14 cellular contexts compared by ENCODE assay signal in the genomic region with DNA sequence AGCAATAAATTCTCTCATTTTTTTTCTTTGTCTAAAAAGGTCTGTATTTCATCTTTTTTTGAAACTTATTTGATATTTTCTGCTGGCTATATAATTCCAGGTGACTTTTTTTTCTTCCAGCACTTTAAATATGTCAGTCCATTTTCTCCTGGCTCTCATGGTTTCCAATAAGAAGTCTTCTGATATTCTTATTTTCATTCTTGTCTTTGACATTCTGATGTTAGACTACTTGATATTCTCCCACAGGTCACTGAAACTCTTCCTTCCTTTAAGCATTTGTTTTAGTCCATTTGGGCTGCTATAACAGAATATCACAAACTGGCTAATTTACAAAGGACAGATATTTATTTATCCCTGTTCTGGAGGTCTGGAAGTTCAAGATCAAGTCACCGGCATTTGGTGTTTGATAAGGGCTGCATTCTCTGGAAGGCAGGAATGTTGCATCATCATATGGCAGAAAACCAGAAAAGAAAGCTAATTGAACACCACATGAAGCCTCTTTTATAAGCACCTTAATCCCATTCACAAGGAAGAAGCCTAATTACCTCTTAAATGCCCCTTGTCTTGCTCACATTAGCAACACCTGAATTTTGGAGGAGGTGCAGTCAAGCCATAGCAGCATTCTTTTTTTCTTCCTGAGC.
"Had no signal": no experiment of that assay in that cellular context is flagged by ENCODE, and none has a peak within 500 bp of the region (broad histone marks: within the 10 kb centered on the region; RNA-seq: fewer than 3 reads in every experiment).

No MANE protein-coding gene starts in this region.

- H3K27ac Mint-ChIP-seq: activated T-helper 2 cell treated with anti-CD3 and anti-CD28 coated beads, Interferon-gamma antibody, Interleukin-2, Interleukin-4, amounts not matched to agents 10 μg/mL and 5 μg/mL and 100 μg/mL, durations not matched to agents 14 hours and 24 hours and 36 hours; immature natural killer cell; naive thymus-derived CD4-positive, alpha-beta T cell; stimulated activated effector memory CD8-positive, alpha-beta T cell treated with anti-CD3 and anti-CD28 coated beads, Interleukin-12 subunit alpha, Interleukin-12 subunit beta, amount 100 ng/mL, for 72 hours; T-cell had no signal

- ATAC-seq: esophagus mucosa; foreskin keratinocyte; left cardiac atrium; mucosa of descending colon; naive thymus-derived CD4-positive, alpha-beta T cell; pancreas; stimulated activated effector memory CD8-positive, alpha-beta T cell treated with anti-CD3 and anti-CD28 coated beads, Interleukin-12 subunit alpha, Interleukin-12 subunit beta, amount 100 ng/mL, for 72 hours; T-cell had no signal

- H3K36me3 ChIP-seq: pancreas had no signal

- H3K4me1 Mint-ChIP-seq: immature natural killer cell, T-cell had no signal

- H3K27me3 ChIP-seq: foreskin keratinocyte, pancreas had no signal

- H3K4me3 Mint-ChIP-seq: immature natural killer cell; naive thymus-derived CD4-positive, alpha-beta T cell; stimulated activated effector memory CD8-positive, alpha-beta T cell treated with anti-CD3 and anti-CD28 coated beads, Interleukin-12 subunit alpha, Interleukin-12 subunit beta, amount 100 ng/mL, for 72 hours; T-cell had no signal

- H3K36me3 Mint-ChIP-seq: immature natural killer cell; stimulated activated effector memory CD8-positive, alpha-beta T cell treated with anti-CD3 and anti-CD28 coated beads, Interleukin-12 subunit alpha, Interleukin-12 subunit beta, amount 100 ng/mL, for 72 hours; T-cell had no signal

- H3K4me1 ChIP-seq: foreskin keratinocyte, pancreas had no signal

- DNase-seq: activated CD4-positive, alpha-beta T cell treated with anti-CD3 and anti-CD28 coated beads, Interleukin-2, amount 50 U/mL, for 48 hours; activated CD4-positive, CD25-positive, alpha-beta regulatory T cell treated with anti-CD3 and anti-CD28 coated beads, Interleukin-2, amount 50 U/mL, for 72 hours; activated naive CD4-positive, alpha-beta T cell treated with anti-CD3 and anti-CD28 coated beads, Interleukin-2, amount 50 U/mL, for 16 hours; foreskin keratinocyte; immature natural killer cell; left cardiac atrium; mucosa of descending colon; naive thymus-derived CD4-positive, alpha-beta T cell; pancreas; T-cell; T1000 had no signal

- H3K4me3 ChIP-seq: mucosa of descending colon, pancreas had no signal

- H3K9me3 ChIP-seq: mucosa of descending colon had no signal

- H3K27ac ChIP-seq: foreskin keratinocyte, pancreas had no signal
